ENCODE assay signal across 17 cellular contexts in the genomic region with DNA sequence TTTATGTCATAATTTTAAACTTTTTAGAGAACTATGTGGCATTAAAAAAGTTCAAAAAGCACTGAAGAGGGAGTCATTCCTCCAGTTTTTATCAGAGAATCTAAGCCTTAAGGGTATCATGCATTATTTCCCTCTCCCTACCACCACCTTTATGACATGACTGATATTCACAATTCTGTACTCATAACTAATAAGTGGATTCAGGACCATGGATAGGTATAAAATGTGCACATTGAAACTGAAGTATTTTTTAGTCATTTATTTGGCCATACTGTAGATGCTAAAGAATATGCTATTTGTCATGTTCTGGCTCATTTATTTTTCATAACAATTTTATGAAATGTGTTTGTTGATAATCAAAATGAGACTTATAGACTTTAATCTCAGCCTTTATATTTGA.
DNase-seq lines count a peak whose midpoint lies in the region; ATAC-seq, FAIRE-seq and TF ChIP-seq lines count a peak whose summit lies in the region.
"Had no signal": no experiment of that assay in that cellular context is flagged by ENCODE, and none has a peak within 500 bp of the region (broad histone marks: within the 10 kb centered on the region; RNA-seq: fewer than 3 reads in every experiment).

No MANE protein-coding gene starts in this region.

- no peaks in the 10 kb centered on the region for H3K36me3 ChIP-seq in HCT116 (ENCODE audit: control insufficient read depth in 1 of 2, insufficient read depth in 2 of 2, low read length in 2 of 2)
- no peaks in the 10 kb centered on the region for H3K36me3 ChIP-seq in PC-3 (ENCODE audit: low read depth, low read length)
- H3K36me3 ChIP-seq in osteoblast (ENCODE audit: insufficient read depth, low read length), result no peaks in the 10 kb centered on the region

- no peak overlapping the region for H3K9ac ChIP-seq in HCT116 (ENCODE audit: low read length)
- H3K9ac ChIP-seq in PC-3 (ENCODE audit: low read length), result no peak overlapping the region
- H3K9ac ChIP-seq: GM23248 had no signal

- intact Hi-C loops in HCT116 (cut with micrococcal nuclease) (no loop called here), PC-3 (cut with micrococcal nuclease) (no loop called here)

- H3K9me3 ChIP-seq in A549 (no peaks in the 10 kb centered on the region), HCT116 (ENCODE audit: control insufficient read depth in 1 of 2, insufficient read depth in 1 of 2, low read depth in 1 of 2, low read length in 2 of 2) (no peaks in the 10 kb centered on the region), PC-3 (ENCODE audit: low read length) (no peaks in the 10 kb centered on the region), osteoblast (ENCODE audit: low read depth, low read length) (no peaks in the 10 kb centered on the region)

- TF ChIP-seq CTCF in A549 (IDR thresholded peaks at IDR 0.05), result no peak
- TF ChIP-seq CTCF in HCT116 (IDR thresholded peaks at IDR 0.05 in 2 of 3, conservative IDR thresholded peaks at IDR 0.05 in 1 of 3; ENCODE audit: borderline replicate concordance in 1 of 3, insufficient read depth in 1 of 3, low read depth in 2 of 3, low read length in 2 of 3), result no peak
- TF ChIP-seq CTCF in PC-3 (conservative IDR thresholded peaks at IDR 0.05; ENCODE audit: low read depth, low read length), result no peak
- no peak for TF ChIP-seq CTCF in astrocyte of the spinal cord (IDR thresholded peaks at IDR 0.05; ENCODE audit: low read depth, low read length)
- no peak for TF ChIP-seq CTCF in osteoblast (IDR thresholded peaks at IDR 0.05; ENCODE audit: extremely low read depth, low read depth, low read length)

- H3K4me2 ChIP-seq in A549, result no peak overlapping the region
- no peak overlapping the region for H3K4me2 ChIP-seq in HCT116 (ENCODE audit: low read length)
- H3K4me2 ChIP-seq in PC-3 (ENCODE audit: low read length), result no peak overlapping the region
- no peak overlapping the region for H3K4me2 ChIP-seq in osteoblast (ENCODE audit: insufficient read depth, low read length)

- H3K9me2 ChIP-seq in HCT116 (ENCODE audit: insufficient read depth), result no peaks in the 10 kb centered on the region
- no peaks in the 10 kb centered on the region for H3K9me2 ChIP-seq in PC-3 (replicated peaks; ENCODE audit: low read length)

- in situ Hi-C loops in astrocyte of the spinal cord (cut with HindIII; ENCODE audit: low sequenced_read_pairs), result no loop called here

- no peak for FAIRE-seq in A549 (lab: Jason Lieb, UNC)
- FAIRE-seq: GM19239, H54 had no signal

- CTCF ChIA-PET in A549 (lab: Yijun Ruan, JAX), result no interaction called here
- CTCF ChIA-PET in HCT116 (lab: Charles Lee), result no interaction called here
- CTCF ChIA-PET in PC-3 (lab: Charles Lee), result no interaction called here

- no peaks in the 10 kb centered on the region for H3F3A ChIP-seq in PC-3 (ENCODE audit: low read length, unreplicated experiment)

- TF ChIP-seq EP300 in A549 (IDR thresholded peaks at IDR 0.05), result no peak

- RAD21 ChIA-PET in HCT116 (lab: Charles Lee; ENCODE audit: low non-redundant PET in 1 of 2, low total read pairs in 2 of 2, uncharacterized antibody in 2 of 2, unreplicated experiment in 2 of 2), result no interaction called here

- no TSS peak for BruUV-seq in HCT116 (replicated peaks; lab: Mats Ljungman, UMichigan)
- BruUV-seq in PC-3 (replicated peaks; lab: Mats Ljungman, UMichigan), result no TSS peak

- H3K27ac ChIP-seq in A549, result no peak overlapping the region
- no peak overlapping the region for H3K27ac ChIP-seq in HCT116 (ENCODE audit: low read depth, low read length)
- no peak overlapping the region for H3K27ac ChIP-seq in PC-3 (ENCODE audit: low read length)
- no peak overlapping the region for H3K27ac ChIP-seq in osteoblast (ENCODE audit: low read depth, low read length)
- H3K27ac ChIP-seq: GM23248 had no signal

- H4K20me1 ChIP-seq in HCT116 (ENCODE audit: insufficient read depth) (no peaks in the 10 kb centered on the region), PC-3 (ENCODE audit: low read length) (no peaks in the 10 kb centered on the region), osteoblast (ENCODE audit: insufficient read depth, low read length) (no peaks in the 10 kb centered on the region)

- DNase-seq in A549 (ENCODE audit: low read depth in 1 of 2, low spot score in 1 of 2) (no peak), HCT116 (ENCODE audit: low read depth, low spot score) (no peak), PC-3 (peak; percentile 19), astrocyte of the spinal cord (ENCODE audit: low read depth, low spot score) (peak; percentile 10), osteoblast (ENCODE audit: insufficient read length, low spot score, missing footprints) (no peak)
- DNase-seq: CD8-positive, alpha-beta T cell; COR-L47; DMS153; DMS79 treated with DMSO at 0.1 percent for 48 hours; EL; GF-D8; GM23248; IMR-90 had no signal

- H3K79me2 ChIP-seq in HCT116 (ENCODE audit: insufficient read depth, low read length), result no peaks in the 10 kb centered on the region
- H3K79me2 ChIP-seq in PC-3 (ENCODE audit: low read length), result no peaks in the 10 kb centered on the region
- no peaks in the 10 kb centered on the region for H3K79me2 ChIP-seq in osteoblast (ENCODE audit: insufficient read depth, low read length)

- TF ChIP-seq POLR2A in A549 (IDR thresholded peaks at IDR 0.05; ENCODE audit: low read length), result no peak
- TF ChIP-seq POLR2A in HCT116 (IDR thresholded peaks at IDR 0.05; ENCODE audit: borderline replicate concordance, extremely low read depth, insufficient read depth, insufficient read length), result no peak

- H2AFZ ChIP-seq in HCT116 (ENCODE audit: low read depth, low read length, poor library complexity, severe bottlenecking) (no peak overlapping the region), PC-3 (ENCODE audit: low read length) (no peak overlapping the region), osteoblast (ENCODE audit: low read length) (no peak overlapping the region)
- H2AFZ ChIP-seq: GM23248 had no signal

- no peaks in the 10 kb centered on the region for H3K4me1 ChIP-seq in A549
- no peaks in the 10 kb centered on the region for H3K4me1 ChIP-seq in HCT116 (ENCODE audit: control insufficient read depth in 1 of 2, insufficient read depth in 2 of 2, low read length in 2 of 2)
- no peaks in the 10 kb centered on the region for H3K4me1 ChIP-seq in PC-3 (ENCODE audit: insufficient read depth, low read length)
- H3K4me1 ChIP-seq in osteoblast (ENCODE audit: insufficient read depth, low read length), result no peaks in the 10 kb centered on the region

- ATAC-seq in A549 (no peak), HCT116 (no peak), PC-3 (no peak), GM19395 (IDR thresholded peaks at IDR 0.05; ENCODE audit: unreplicated experiment) (no peak), GM21723 (IDR thresholded peaks at IDR 0.05; ENCODE audit: unreplicated experiment) (no peak)
- ATAC-seq: CD8-positive, alpha-beta T cell had no signal

- H3K4me3 ChIP-seq in A549, result no peak overlapping the region
- no peak overlapping the region for H3K4me3 ChIP-seq in HCT116 (replicated peaks in 1 of 2; ENCODE audit: low read depth in 1 of 2, low read length in 2 of 2)
- no peak overlapping the region for H3K4me3 ChIP-seq in PC-3 (ENCODE audit: low read length)
- H3K4me3 ChIP-seq in astrocyte of the spinal cord (ENCODE audit: low read depth, low read length), result no peak overlapping the region
- H3K4me3 ChIP-seq in osteoblast (ENCODE audit: insufficient read depth, low read length), result no peak overlapping the region
- H3K4me3 ChIP-seq: GM23248 had no signal

- H3K27me3 ChIP-seq in HCT116 (ENCODE audit: insufficient read depth, low read length), result no peaks in the 10 kb centered on the region
- H3K27me3 ChIP-seq in PC-3 (ENCODE audit: low read length), result no peaks in the 10 kb centered on the region
- H3K27me3 ChIP-seq in osteoblast (ENCODE audit: insufficient read depth, low read length), result no peaks in the 10 kb centered on the region

- no peak for TF ChIP-seq RAD21 in A549 (conservative IDR thresholded peaks at IDR 0.05 in 1 of 2, IDR thresholded peaks at IDR 0.05 in 1 of 2)
- TF ChIP-seq RAD21 in HCT116 (IDR thresholded peaks at IDR 0.05; ENCODE audit: low read depth), result no peak

- POLR2A ChIA-PET in A549 (lab: Yijun Ruan, JAX) (no interaction called here), HCT116 (lab: Charles Lee) (no interaction called here), PC-3 (lab: Charles Lee; ENCODE audit: unreplicated experiment) (no interaction called here)

TF ChIP-seq in A549, 52 proteins besides CTCF, POLR2A, EP300 and RAD21 (continues in another document):
- TF ChIP-seq CBX8 (IDR thresholded peaks at IDR 0.05), result no peak

TF ChIP-seq in HCT116, 20 proteins besides CTCF, POLR2A, EP300 and RAD21:
- TF ChIP-seq POLR2AphosphoS5 (IDR thresholded peaks at IDR 0.05; ENCODE audit: low read depth, low read length) (no peak), EGR1 (IDR thresholded peaks at IDR 0.05; ENCODE audit: low read depth) (no peak), SRF (IDR thresholded peaks at IDR 0.05; ENCODE audit: low read depth) (no peak)
- TF ChIP-seq, protein P1, sequence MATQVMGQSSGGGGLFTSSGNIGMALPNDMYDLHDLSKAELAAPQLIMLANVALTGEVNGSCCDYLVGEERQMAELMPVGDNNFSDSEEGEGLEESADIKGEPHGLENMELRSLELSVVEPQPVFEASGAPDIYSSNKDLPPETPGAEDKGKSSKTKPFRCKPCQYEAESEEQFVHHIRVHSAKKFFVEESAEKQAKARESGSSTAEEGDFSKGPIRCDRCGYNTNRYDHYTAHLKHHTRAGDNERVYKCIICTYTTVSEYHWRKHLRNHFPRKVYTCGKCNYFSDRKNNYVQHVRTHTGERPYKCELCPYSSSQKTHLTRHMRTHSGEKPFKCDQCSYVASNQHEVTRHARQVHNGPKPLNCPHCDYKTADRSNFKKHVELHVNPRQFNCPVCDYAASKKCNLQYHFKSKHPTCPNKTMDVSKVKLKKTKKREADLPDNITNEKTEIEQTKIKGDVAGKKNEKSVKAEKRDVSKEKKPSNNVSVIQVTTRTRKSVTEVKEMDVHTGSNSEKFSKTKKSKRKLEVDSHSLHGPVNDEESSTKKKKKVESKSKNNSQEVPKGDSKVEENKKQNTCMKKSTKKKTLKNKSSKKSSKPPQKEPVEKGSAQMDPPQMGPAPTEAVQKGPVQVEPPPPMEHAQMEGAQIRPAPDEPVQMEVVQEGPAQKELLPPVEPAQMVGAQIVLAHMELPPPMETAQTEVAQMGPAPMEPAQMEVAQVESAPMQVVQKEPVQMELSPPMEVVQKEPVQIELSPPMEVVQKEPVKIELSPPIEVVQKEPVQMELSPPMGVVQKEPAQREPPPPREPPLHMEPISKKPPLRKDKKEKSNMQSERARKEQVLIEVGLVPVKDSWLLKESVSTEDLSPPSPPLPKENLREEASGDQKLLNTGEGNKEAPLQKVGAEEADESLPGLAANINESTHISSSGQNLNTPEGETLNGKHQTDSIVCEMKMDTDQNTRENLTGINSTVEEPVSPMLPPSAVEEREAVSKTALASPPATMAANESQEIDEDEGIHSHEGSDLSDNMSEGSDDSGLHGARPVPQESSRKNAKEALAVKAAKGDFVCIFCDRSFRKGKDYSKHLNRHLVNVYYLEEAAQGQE (IDR thresholded peaks at IDR 0.05; ENCODE audit: low read depth), result peak; percentile 58
TF ChIP-seq in HCT116: peak in this region for 1.

Comparison
In these comparisons a context has a peak if more than half of its experiments do, and no peak if none do; other contexts are left out.
1. DNase-seq: peak in PC-3 (single experiment) and astrocyte of the spinal cord (single experiment); none in A549 (0 of 2), HCT116 (single experiment) and osteoblast (single experiment).